ENCODE assay signal across 6 cellular contexts in the genomic region with DNA sequence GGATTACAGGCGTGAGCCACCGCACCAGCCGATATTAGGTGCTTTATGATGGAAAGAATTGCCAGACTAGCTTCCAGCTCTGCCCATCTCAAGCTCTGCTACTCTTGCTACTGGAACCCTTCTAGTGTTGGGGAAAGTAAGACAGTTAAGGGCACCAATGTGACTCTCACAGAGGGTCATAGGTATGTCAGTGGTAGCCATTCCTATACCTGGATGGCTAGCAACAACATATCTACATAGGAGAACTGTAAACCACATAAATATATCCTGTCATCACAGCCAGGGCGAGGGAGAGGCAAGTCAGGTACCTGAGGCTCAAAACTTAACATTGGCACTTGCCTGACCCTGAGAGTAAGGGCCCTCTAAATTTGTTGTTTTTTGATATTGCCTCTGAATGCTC.
"Had no signal": no experiment of that assay in that cellular context is flagged by ENCODE, and none has a peak within 500 bp of the region (broad histone marks: within the 10 kb centered on the region; RNA-seq: fewer than 3 reads in every experiment).

No MANE protein-coding gene starts in this region.

- DNase-seq: H9, HCEC 1CT, IMR-90, KG1 had no signal

- H3K4me3 ChIP-seq: GM23338, K562 had no signal

- H3K9me3 Mint-ChIP-seq: GM23338, H9 had no signal

- H3K4me3 Mint-ChIP-seq: GM23338, H9 had no signal

- H3K27ac Mint-ChIP-seq: GM23338, H9 had no signal
